ENCODE assay signal across 1 cellular context in the genomic region with DNA sequence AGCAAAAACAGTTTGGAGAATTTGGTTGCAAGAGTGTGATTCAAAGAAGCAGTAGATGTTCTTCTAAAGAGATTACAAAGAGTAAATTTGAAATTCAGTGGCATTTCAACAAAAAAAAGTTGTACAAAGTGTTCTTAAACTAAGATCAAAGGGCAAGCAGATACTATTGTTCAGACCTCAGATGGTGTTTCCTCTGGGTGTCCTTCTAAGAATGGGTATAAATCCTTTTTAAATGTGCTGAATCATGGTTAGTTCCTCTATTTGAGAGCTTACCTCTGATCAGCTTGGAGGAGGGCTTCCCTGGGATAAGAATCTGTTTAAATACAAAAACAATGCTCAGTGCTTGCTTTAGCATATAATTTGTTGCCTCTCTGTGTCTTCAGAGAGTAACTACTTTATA.
TF ChIP-seq lines count a peak whose summit lies in the region.

No MANE protein-coding gene starts in this region.

TF ChIP-seq in GM23338, 12 proteins besides CTCF, POLR2A, EP300 and RAD21 (continued from another document):
- TF ChIP-seq, protein P1, sequence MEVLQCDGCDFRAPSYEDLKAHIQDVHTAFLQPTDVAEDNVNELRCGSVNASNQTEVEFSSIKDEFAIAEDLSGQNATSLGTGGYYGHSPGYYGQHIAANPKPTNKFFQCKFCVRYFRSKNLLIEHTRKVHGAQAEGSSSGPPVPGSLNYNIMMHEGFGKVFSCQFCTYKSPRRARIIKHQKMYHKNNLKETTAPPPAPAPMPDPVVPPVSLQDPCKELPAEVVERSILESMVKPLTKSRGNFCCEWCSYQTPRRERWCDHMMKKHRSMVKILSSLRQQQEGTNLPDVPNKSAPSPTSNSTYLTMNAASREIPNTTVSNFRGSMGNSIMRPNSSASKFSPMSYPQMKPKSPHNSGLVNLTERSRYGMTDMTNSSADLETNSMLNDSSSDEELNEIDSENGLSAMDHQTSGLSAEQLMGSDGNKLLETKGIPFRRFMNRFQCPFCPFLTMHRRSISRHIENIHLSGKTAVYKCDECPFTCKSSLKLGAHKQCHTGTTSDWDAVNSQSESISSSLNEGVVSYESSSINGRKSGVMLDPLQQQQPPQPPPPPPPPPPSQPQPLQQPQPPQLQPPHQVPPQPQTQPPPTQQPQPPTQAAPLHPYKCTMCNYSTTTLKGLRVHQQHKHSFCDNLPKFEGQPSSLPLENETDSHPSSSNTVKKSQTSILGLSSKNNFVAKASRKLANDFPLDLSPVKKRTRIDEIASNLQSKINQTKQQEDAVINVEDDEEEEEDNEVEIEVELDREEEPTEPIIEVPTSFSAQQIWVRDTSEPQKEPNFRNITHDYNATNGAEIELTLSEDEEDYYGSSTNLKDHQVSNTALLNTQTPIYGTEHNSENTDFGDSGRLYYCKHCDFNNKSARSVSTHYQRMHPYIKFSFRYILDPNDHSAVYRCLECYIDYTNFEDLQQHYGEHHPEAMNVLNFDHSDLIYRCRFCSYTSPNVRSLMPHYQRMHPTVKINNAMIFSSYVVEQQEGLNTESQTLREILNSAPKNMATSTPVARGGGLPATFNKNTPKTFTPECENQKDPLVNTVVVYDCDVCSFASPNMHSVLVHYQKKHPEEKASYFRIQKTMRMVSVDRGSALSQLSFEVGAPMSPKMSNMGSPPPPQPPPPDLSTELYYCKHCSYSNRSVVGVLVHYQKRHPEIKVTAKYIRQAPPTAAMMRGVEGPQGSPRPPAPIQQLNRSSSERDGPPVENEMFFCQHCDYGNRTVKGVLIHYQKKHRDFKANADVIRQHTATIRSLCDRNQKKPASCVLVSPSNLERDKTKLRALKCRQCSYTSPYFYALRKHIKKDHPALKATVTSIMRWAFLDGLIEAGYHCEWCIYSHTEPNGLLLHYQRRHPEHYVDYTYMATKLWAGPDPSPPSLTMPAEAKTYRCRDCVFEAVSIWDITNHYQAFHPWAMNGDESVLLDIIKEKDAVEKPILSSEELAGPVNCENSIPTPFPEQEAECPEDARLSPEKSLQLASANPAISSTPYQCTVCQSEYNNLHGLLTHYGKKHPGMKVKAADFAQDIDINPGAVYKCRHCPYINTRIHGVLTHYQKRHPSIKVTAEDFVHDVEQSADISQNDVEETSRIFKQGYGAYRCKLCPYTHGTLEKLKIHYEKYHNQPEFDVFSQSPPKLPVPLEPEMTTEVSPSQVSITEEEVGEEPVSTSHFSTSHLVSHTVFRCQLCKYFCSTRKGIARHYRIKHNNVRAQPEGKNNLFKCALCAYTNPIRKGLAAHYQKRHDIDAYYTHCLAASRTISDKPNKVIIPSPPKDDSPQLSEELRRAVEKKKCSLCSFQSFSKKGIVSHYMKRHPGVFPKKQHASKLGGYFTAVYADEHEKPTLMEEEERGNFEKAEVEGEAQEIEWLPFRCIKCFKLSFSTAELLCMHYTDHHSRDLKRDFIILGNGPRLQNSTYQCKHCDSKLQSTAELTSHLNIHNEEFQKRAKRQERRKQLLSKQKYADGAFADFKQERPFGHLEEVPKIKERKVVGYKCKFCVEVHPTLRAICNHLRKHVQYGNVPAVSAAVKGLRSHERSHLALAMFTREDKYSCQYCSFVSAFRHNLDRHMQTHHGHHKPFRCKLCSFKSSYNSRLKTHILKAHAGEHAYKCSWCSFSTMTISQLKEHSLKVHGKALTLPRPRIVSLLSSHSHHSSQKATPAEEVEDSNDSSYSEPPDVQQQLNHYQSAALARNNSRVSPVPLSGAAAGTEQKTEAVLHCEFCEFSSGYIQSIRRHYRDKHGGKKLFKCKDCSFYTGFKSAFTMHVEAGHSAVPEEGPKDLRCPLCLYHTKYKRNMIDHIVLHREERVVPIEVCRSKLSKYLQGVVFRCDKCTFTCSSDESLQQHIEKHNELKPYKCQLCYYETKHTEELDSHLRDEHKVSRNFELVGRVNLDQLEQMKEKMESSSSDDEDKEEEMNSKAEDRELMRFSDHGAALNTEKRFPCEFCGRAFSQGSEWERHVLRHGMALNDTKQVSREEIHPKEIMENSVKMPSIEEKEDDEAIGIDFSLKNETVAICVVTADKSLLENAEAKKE (CRISPR knock-in tag; IDR thresholded peaks at IDR 0.05), result no peak
- TF ChIP-seq EZH2 (IDR thresholded peaks at IDR 0.05; ENCODE audit: low read depth, unreplicated experiment) (no peak), CREB1 (CRISPR knock-in tag; IDR thresholded peaks at IDR 0.05; ENCODE audit: low read depth) (no peak), EZH2phosphoT487 (IDR thresholded peaks at IDR 0.05; ENCODE audit: unreplicated experiment) (no peak), ZNF114 (CRISPR knock-in tag; IDR thresholded peaks at IDR 0.05) (no peak), POLR2AphosphoS5 (IDR thresholded peaks at IDR 0.05; ENCODE audit: low read depth) (no peak), JUNB (IDR thresholded peaks at IDR 0.05; ENCODE audit: unreplicated experiment) (no peak), NANOG (IDR thresholded peaks at IDR 0.05; ENCODE audit: borderline replicate concordance) (no peak), ZNF331 (CRISPR knock-in tag; IDR thresholded peaks at IDR 0.05; ENCODE audit: low read depth) (no peak)
- TF ChIP-seq, protein P2, sequence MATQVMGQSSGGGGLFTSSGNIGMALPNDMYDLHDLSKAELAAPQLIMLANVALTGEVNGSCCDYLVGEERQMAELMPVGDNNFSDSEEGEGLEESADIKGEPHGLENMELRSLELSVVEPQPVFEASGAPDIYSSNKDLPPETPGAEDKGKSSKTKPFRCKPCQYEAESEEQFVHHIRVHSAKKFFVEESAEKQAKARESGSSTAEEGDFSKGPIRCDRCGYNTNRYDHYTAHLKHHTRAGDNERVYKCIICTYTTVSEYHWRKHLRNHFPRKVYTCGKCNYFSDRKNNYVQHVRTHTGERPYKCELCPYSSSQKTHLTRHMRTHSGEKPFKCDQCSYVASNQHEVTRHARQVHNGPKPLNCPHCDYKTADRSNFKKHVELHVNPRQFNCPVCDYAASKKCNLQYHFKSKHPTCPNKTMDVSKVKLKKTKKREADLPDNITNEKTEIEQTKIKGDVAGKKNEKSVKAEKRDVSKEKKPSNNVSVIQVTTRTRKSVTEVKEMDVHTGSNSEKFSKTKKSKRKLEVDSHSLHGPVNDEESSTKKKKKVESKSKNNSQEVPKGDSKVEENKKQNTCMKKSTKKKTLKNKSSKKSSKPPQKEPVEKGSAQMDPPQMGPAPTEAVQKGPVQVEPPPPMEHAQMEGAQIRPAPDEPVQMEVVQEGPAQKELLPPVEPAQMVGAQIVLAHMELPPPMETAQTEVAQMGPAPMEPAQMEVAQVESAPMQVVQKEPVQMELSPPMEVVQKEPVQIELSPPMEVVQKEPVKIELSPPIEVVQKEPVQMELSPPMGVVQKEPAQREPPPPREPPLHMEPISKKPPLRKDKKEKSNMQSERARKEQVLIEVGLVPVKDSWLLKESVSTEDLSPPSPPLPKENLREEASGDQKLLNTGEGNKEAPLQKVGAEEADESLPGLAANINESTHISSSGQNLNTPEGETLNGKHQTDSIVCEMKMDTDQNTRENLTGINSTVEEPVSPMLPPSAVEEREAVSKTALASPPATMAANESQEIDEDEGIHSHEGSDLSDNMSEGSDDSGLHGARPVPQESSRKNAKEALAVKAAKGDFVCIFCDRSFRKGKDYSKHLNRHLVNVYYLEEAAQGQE (IDR thresholded peaks at IDR 0.05; ENCODE audit: unreplicated experiment), result no peak
- TF ChIP-seq, protein P3, sequence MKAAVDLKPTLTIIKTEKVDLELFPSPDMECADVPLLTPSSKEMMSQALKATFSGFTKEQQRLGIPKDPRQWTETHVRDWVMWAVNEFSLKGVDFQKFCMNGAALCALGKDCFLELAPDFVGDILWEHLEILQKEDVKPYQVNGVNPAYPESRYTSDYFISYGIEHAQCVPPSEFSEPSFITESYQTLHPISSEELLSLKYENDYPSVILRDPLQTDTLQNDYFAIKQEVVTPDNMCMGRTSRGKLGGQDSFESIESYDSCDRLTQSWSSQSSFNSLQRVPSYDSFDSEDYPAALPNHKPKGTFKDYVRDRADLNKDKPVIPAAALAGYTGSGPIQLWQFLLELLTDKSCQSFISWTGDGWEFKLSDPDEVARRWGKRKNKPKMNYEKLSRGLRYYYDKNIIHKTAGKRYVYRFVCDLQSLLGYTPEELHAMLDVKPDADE (IDR thresholded peaks at IDR 0.05), result no peak
